10 cellular contexts compared by ENCODE assay signal in genomic region chr2:55885129-55885943, GRCh38. TPM values are rescaled to one million over a fixed set of nuclear protein-coding genes. Genes with fewer than 3 reads are reported as not detected.
DNase-seq lines count a peak whose midpoint lies in the region; ATAC-seq, FAIRE-seq and TF ChIP-seq lines count a peak whose summit lies in the region.
"Had no signal": no experiment of that assay in that cellular context is flagged by ENCODE, and none has a peak within 500 bp of the region (broad histone marks: within the 10 kb centered on the region; RNA-seq: fewer than 3 reads in every experiment).

No MANE protein-coding gene starts in this region.

- H3K9me3 ChIP-seq in Panc1 (ENCODE audit: control insufficient read depth, insufficient read depth, low read depth, low read length) = no peaks in the 10 kb centered on the region
- no peaks in the 10 kb centered on the region for H3K9me3 ChIP-seq in pancreas

- H3K36me3 Mint-ChIP-seq in Calu3 (ENCODE audit: insufficient read depth, unreplicated experiment) = peaks cover 6% of the 10 kb centered on the region
- H3K36me3 Mint-ChIP-seq in activated naive CD4-positive, alpha-beta T cell treated with anti-CD3 and anti-CD28 coated beads, Interleukin-2, amount 50 U/mL, for 72 hours = no peaks in the 10 kb centered on the region
- peaks cover 2% of the 10 kb centered on the region for H3K36me3 Mint-ChIP-seq in progenitor cell of endocrine pancreas (ENCODE audit: insufficient read depth)
- H3K36me3 Mint-ChIP-seq: activated naive CD4-positive, alpha-beta T cell treated with anti-CD3 and anti-CD28 coated beads, Interleukin-2, amount 50 U/mL, for 24 hours; naive B cell had no signal

- WGBS in pancreas, 2 donors = 71 to 76% methylated on average over 11 of the region's 11 CpGs

- in situ Hi-C loops in Panc1 (cut with HindIII; ENCODE audit: low pct_unique_long_range_greater_than_20kb, low sequenced_read_pairs) = no loop called here

- H3K4me1 ChIP-seq in Panc1 (ENCODE audit: control insufficient read depth, insufficient read depth, low read length) (no peaks in the 10 kb centered on the region), pancreas (peaks cover 0 to 23% (median 14%) of the 10 kb centered on the region in 3 donors)

- intact Hi-C loops in Calu3 (cut with micrococcal nuclease; ENCODE audit: unreplicated experiment) = loop anchor here (1.0 kb wide), 1 partner anchor 113 kb away; no protein-coding TSS in a partner anchor
- intact Hi-C loops in Panc1 (cut with micrococcal nuclease; ENCODE audit: unreplicated experiment) = no loop called here
- intact Hi-C loops in pancreas (cut with DNase I) = no loop called here

- H3K27me3 Mint-ChIP-seq in Calu3 (ENCODE audit: unreplicated experiment) (no peaks in the 10 kb centered on the region), progenitor cell of endocrine pancreas (no peaks in the 10 kb centered on the region)
- H3K27me3 Mint-ChIP-seq: activated naive CD4-positive, alpha-beta T cell treated with anti-CD3 and anti-CD28 coated beads, Interleukin-2, amount 50 U/mL, for 24 hours had no signal

- H3K4me3 Mint-ChIP-seq in Calu3 (ENCODE audit: low read depth, unreplicated experiment) (no peak overlapping the region), progenitor cell of endocrine pancreas (ENCODE audit: low read depth) (no peak overlapping the region)
- H3K4me3 Mint-ChIP-seq: activated naive CD4-positive, alpha-beta T cell treated with anti-CD3 and anti-CD28 coated beads, Interleukin-2, amount 50 U/mL, for 24 hours; naive B cell had no signal

- TF ChIP-seq CTCF in Calu3 (IDR thresholded peaks at IDR 0.05; ENCODE audit: unreplicated experiment) = no peak
- no peak for TF ChIP-seq CTCF in Panc1 (IDR thresholded peaks at IDR 0.05)
- no peak for TF ChIP-seq CTCF in fibroblast of mammary gland (conservative IDR thresholded peaks at IDR 0.05; ENCODE audit: control insufficient read depth, insufficient read depth, low read depth, low read length)
- no peak for TF ChIP-seq CTCF in pancreas (IDR thresholded peaks at IDR 0.05)
- no peak for TF ChIP-seq CTCF in progenitor cell of endocrine pancreas (IDR thresholded peaks at IDR 0.05; ENCODE audit: unreplicated experiment)

- H3K27ac Mint-ChIP-seq in Calu3 (ENCODE audit: unreplicated experiment) (peak overlapping the region; percentile 91), progenitor cell of endocrine pancreas (no peak overlapping the region)
- no peak overlapping the region for H3K27ac Mint-ChIP-seq in activated naive CD4-positive, alpha-beta T cell treated with anti-CD3 and anti-CD28 coated beads, Interleukin-2, amount 50 U/mL, for 72 hours
- H3K27ac Mint-ChIP-seq: activated naive CD4-positive, alpha-beta T cell treated with anti-CD3 and anti-CD28 coated beads, Interleukin-2, amount 50 U/mL, for 24 hours; naive B cell had no signal

- no TSS peak for BruUV-seq in Calu3 (replicated peaks; lab: Mats Ljungman, UMichigan)
- no TSS peak for BruUV-seq in Panc1 (replicated peaks; lab: Mats Ljungman, UMichigan)

- H3K27ac ChIP-seq in Panc1 (ENCODE audit: low read length) = no peak overlapping the region
- H3K27ac ChIP-seq in pancreas = peak overlapping the region in 2 of 4 donors; percentile 53 to 58

- H3K27me3 ChIP-seq in Panc1 (ENCODE audit: control insufficient read depth, insufficient read depth, low read length) = no peaks in the 10 kb centered on the region; the same call in 1 of the 2 replicates
- H3K27me3 ChIP-seq in pancreas = no peaks in the 10 kb centered on the region

- POLR2A ChIA-PET in Panc1 (lab: Charles Lee) = interaction anchor here (0.7 kb wide), 1 partner anchor 11 kb away, joined by 3 read pairs; no protein-coding TSS in a partner anchor

- H3K4me3 ChIP-seq in Panc1 (ENCODE audit: low read depth in 2 of 2, low read length in 2 of 2) (no peak overlapping the region), fibroblast of mammary gland (ENCODE audit: control insufficient read depth, low read depth, low read length) (no peak overlapping the region), pancreas (no peak overlapping the region)

- CTCF ChIA-PET in Calu3 (lab: Charles Lee) (no interaction called here), Panc1 (lab: Charles Lee) (no interaction called here)

- H3K36me3 ChIP-seq in Panc1 (ENCODE audit: control insufficient read depth, insufficient read depth, low read length) (no peaks in the 10 kb centered on the region), pancreas (no peaks in the 10 kb centered on the region)

- no peak for FAIRE-seq in pancreas (lab: Jason Lieb, UNC)

- DNase-seq in Calu3 = peak; percentile 38
- peak; percentile 75 for DNase-seq in Panc1 (ENCODE audit: low read depth, low spot score)
- DNase-seq in fibroblast of mammary gland (ENCODE audit: low read depth) = peak; percentile 96
- peak in 1 of 6 donors; percentile 17 for DNase-seq in pancreas
- DNase-seq in activated naive CD4-positive, alpha-beta T cell treated with anti-CD3 and anti-CD28 coated beads, Interleukin-2, amount 50 U/mL, for 72 hours (ENCODE audit: low spot score in 2 of 2) = no peak
- no peak for DNase-seq in progenitor cell of endocrine pancreas (ENCODE audit: low spot score, unreplicated experiment)
- DNase-seq in GM19240 (ENCODE audit: insufficient read length, low spot score) = no peak
- DNase-seq in NCI-H1930 (lab: John Stamatoyannopoulos, UW) = no peak
- DNase-seq: naive B cell had no signal

- ATAC-seq in Panc1 (peak; percentile 58; the same call in 1 of the 2 replicates), pancreas (peak; percentile 87 to 90 (median 88))
- no peak for ATAC-seq in activated naive CD4-positive, alpha-beta T cell treated with anti-CD3 and anti-CD28 coated beads, Interleukin-2, amount 50 U/mL, for 72 hours

- peaks cover 31% of the 10 kb centered on the region for H3K4me1 Mint-ChIP-seq in Calu3 (ENCODE audit: low read depth, unreplicated experiment)
- peaks cover 3% of the 10 kb centered on the region for H3K4me1 Mint-ChIP-seq in progenitor cell of endocrine pancreas (ENCODE audit: low read depth)
- H3K4me1 Mint-ChIP-seq: activated naive CD4-positive, alpha-beta T cell treated with anti-CD3 and anti-CD28 coated beads, Interleukin-2, amount 50 U/mL, for 24 hours; naive B cell had no signal

- no peaks in the 10 kb centered on the region for H3K9me3 Mint-ChIP-seq in Calu3 (ENCODE audit: low read depth, unreplicated experiment)
- no peaks in the 10 kb centered on the region for H3K9me3 Mint-ChIP-seq in activated naive CD4-positive, alpha-beta T cell treated with anti-CD3 and anti-CD28 coated beads, Interleukin-2, amount 50 U/mL, for 72 hours
- no peaks in the 10 kb centered on the region for H3K9me3 Mint-ChIP-seq in progenitor cell of endocrine pancreas (ENCODE audit: low read depth)
- H3K9me3 Mint-ChIP-seq: activated naive CD4-positive, alpha-beta T cell treated with anti-CD3 and anti-CD28 coated beads, Interleukin-2, amount 50 U/mL, for 24 hours had no signal

RNA-seq across cellular contexts. Expression of gene EFEMP1, which starts 38.2 kb away (rescaled TPM):
- 14.7 and 51.5 TPM in 2 replicates for total RNA-seq in Calu3 (2022)
- total RNA-seq in Panc1 (2021; ENCODE audit: unreplicated experiment) = 15.5 TPM
- polyA plus RNA-seq in Panc1 (2012; ENCODE audit: insufficient read length) = 6.8 TPM
- total RNA-seq in pancreas = 10 to 100 TPM in 4 of 6 donors, 1 to 10 TPM in 2; 7.0 to 50.8 (median 24.2) TPM
- polyA plus RNA-seq in pancreas = 10 to 100 TPM in 1 of 2 donors, 1 to 10 TPM in 1; 7.4 to 25.7 TPM
- not detected for total RNA-seq in activated naive CD4-positive, alpha-beta T cell treated with anti-CD3 and anti-CD28 coated beads, Interleukin-2, amount 50 U/mL, for 72 hours
- 37.6 and 43.9 TPM in 2 replicates for total RNA-seq in progenitor cell of endocrine pancreas

Comparison
In these comparisons a context has a peak if more than half of its experiments do, and no peak if none do; other contexts are left out.
1. DNase-seq: peak in Calu3 (single experiment), Panc1 (single experiment) and fibroblast of mammary gland (single experiment); none in activated naive CD4-positive, alpha-beta T cell treated with anti-CD3 and anti-CD28 coated beads, Interleukin-2, amount 50 U/mL, for 72 hours (0 of 2), progenitor cell of endocrine pancreas (single experiment), GM19240 (single experiment) and NCI-H1930 (0 of 2).
2. ATAC-seq: peak in Panc1 (single experiment) and pancreas (4 of 4); none in activated naive CD4-positive, alpha-beta T cell treated with anti-CD3 and anti-CD28 coated beads, Interleukin-2, amount 50 U/mL, for 72 hours (0 of 2).
3. RNA of gene EFEMP1, which starts 38.2 kb away (total RNA-seq): 14.7 to 51.5 TPM in Calu3, 37.6 to 43.9 TPM in progenitor cell of endocrine pancreas, 7.0 to 50.8 TPM in pancreas and 15.5 TPM in Panc1 (single experiment); not detected in activated naive CD4-positive, alpha-beta T cell treated with anti-CD3 and anti-CD28 coated beads, Interleukin-2, amount 50 U/mL, for 72 hours; every median in the first group is over 4 times any median in the second.